Comparison of ENCODE assay signal across 8 cellular contexts in the genomic region with DNA sequence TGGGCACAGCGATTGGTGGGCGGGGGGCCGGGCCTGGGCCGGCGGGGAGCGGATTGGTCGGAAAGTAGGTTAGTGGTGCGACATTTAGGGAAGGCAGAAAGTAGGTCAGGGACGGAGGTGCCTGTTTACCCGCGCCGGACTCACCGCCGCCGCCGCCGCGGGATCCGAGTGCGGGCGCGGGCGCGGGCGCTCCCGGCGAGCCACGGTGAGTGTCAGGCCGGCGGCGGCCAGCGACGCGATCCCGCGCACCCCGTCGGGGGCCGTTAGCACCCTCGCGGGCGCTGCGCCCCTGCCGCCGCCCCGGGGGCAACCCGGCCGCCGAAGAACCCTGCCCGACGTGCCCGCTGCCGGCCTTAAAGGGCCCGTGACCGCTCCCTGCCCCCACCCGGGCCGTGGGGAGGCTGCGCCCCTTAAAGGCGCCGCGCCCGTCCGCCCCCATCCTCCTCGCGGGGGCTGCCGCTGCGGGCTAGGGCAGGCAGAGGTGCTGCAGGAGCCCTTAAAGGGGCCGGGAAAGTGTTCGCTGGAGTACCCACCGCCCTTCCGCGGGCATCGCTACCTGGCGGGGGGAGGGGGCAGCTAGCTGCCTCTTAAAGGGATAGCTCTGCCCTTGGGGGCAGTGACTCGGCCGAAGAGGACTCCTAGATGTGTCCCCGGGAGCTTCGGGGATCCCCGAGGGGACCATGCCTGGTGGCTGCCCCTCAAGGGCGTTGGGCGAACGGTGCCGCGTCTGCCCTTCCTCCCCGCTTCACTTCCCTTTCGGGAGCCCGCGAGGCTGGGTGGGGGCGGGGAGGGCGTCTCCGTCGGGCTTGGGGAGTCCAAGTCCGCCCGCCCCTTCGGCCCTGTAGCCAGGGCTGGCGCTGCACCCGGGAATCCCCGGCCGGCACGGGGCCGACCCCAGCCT. TPM values are rescaled to one million over a fixed set of nuclear protein-coding genes. Genes with fewer than 3 reads are reported as not detected.
DNase-seq lines count a peak whose midpoint lies in the region; ATAC-seq and TF ChIP-seq lines count a peak whose summit lies in the region.

A gene (plus strand): TSS at position 72 of the 901 bp plus-strand sequence. CDS start 76,519 bp downstream, outside the sequence.

- H3K27me3 ChIP-seq in fibroblast of lung (ENCODE audit: control insufficient read depth, insufficient read depth, low read length) (no peaks in the 10 kb centered on the region), neuron (ENCODE audit: insufficient read depth, low read length) (peaks cover 31% of the 10 kb centered on the region), thyroid gland (no peaks in the 10 kb centered on the region)

- CTCF ChIA-PET in HEK293 (lab: Yijun Ruan, JAX), result interaction anchor here (0.9 to 2.5 kb wide), 2 partner anchors 57 to 60 kb away, joined by 3 to 8 read pairs; no protein-coding TSS in a partner anchor

- peak within 1 kb of the TSS; percentile 73 for H3K9ac ChIP-seq in fibroblast of lung (ENCODE audit: insufficient read depth, low read length)

- H3K27ac ChIP-seq in HEK293 (ENCODE audit: extremely low read depth, low read depth, low read length), result peak within 1 kb of the TSS; percentile 38; the same call in 1 of the 2 replicates
- peak within 1 kb of the TSS; percentile 52 for H3K27ac ChIP-seq in fibroblast of lung (ENCODE audit: insufficient read depth, low read length)
- H3K27ac ChIP-seq in thyroid gland, result peak within 1 kb of the TSS; percentile 89 to 95 (median 91)

- intact Hi-C loops in thyroid gland (cut with DNase I), result no loop called here

- peak; percentile 54 to 58 for TF ChIP-seq POLR2A in thyroid gland (IDR thresholded peaks at IDR 0.05)

- H3K4me3 ChIP-seq in HEK293 (ENCODE audit: low read depth, low read length) (peak within 1 kb of the TSS; percentile 77), fibroblast of lung (replicated peaks in 1 of 4; ENCODE audit: control extremely low read depth in 1 of 4, insufficient read depth in 1 of 4, low read depth in 3 of 4, low read length in 4 of 4) (peak within 1 kb of the TSS; percentile 82 to 92 (median 90)), neuron (ENCODE audit: low read length) (peak within 1 kb of the TSS; percentile 72), thyroid gland (replicated peaks in 1 of 3) (peak within 1 kb of the TSS; percentile 78 to 96 (median 95))

- peak within 1 kb of the TSS; percentile 99 for H3K4me2 ChIP-seq in fibroblast of lung (ENCODE audit: extremely low read depth, insufficient read depth, low read length)

- TF ChIP-seq CTCF in HEK293 (tag by site-specific recombination; IDR thresholded peaks at IDR 0.05) (no peak), fibroblast of lung (conservative IDR thresholded peaks at IDR 0.05 in 1 of 2, IDR thresholded peaks at IDR 0.05 in 1 of 2; ENCODE audit: low read depth in 1 of 2, low read length in 2 of 2) (no peak), thyroid gland (IDR thresholded peaks at IDR 0.05) (no peak)

- peak within 1 kb of the TSS; percentile 80 for H2AFZ ChIP-seq in fibroblast of lung (ENCODE audit: low read length)
- H2AFZ ChIP-seq in neuron (ENCODE audit: low read depth, low read length), result peak within 1 kb of the TSS; percentile 95

- POLR2A ChIA-PET in HEK293 (lab: Yijun Ruan, JAX), result interaction anchor here (0.9 kb wide), 1 partner anchor 36 kb away, joined by 3 read pairs; no protein-coding TSS in a partner anchor

- H3K36me3 ChIP-seq in HEK293 (ENCODE audit: control insufficient read depth in 2 of 2, insufficient read depth in 1 of 2, low read length in 2 of 2), result no peaks in the 10 kb centered on the region
- H3K36me3 ChIP-seq in fibroblast of lung (ENCODE audit: control insufficient read depth, insufficient read depth, low read length), result no peaks in the 10 kb centered on the region
- H3K36me3 ChIP-seq in neuron (ENCODE audit: insufficient read depth, low read length), result no peaks in the 10 kb centered on the region
- no peaks in the 10 kb centered on the region for H3K36me3 ChIP-seq in thyroid gland

- H3K9me3 ChIP-seq in HEK293 (ENCODE audit: control insufficient read depth, insufficient read depth, low read depth, low read length) (no peaks in the 10 kb centered on the region), fibroblast of lung (ENCODE audit: control insufficient read depth, insufficient read depth, low read depth, low read length) (no peaks in the 10 kb centered on the region), neuron (ENCODE audit: low read length) (no peaks in the 10 kb centered on the region), thyroid gland (no peaks in the 10 kb centered on the region)

- no peaks in the 10 kb centered on the region for H3K4me1 ChIP-seq in HEK293 (ENCODE audit: control insufficient read depth, insufficient read depth, low read length)
- peaks cover 2% of the 10 kb centered on the region for H3K4me1 ChIP-seq in fibroblast of lung (ENCODE audit: control insufficient read depth, extremely low read depth, insufficient read depth, low read length)
- peaks cover 12% of the 10 kb centered on the region for H3K4me1 ChIP-seq in neuron (ENCODE audit: insufficient read depth, low read length)
- H3K4me1 ChIP-seq in thyroid gland, result peaks cover 15 to 30% of the 10 kb centered on the region in 2 donors

- ATAC-seq in GM18502 (IDR thresholded peaks at IDR 0.05; ENCODE audit: poor library complexity, unreplicated experiment), result peak; percentile 24

- H3K79me2 ChIP-seq in fibroblast of lung (ENCODE audit: control insufficient read depth, insufficient read depth, low read length), result peaks cover 21% of the 10 kb centered on the region

- WGBS in thyroid gland, 2 donors, result 0 to 1% methylated on average over 15 of the region's 101 CpGs

- DNase-seq in NCI-H69 (lab: John Stamatoyannopoulos, UW), result peak; percentile 80
- DNase-seq in activated T-cell treated with anti-CD3 and anti-CD28 coated beads, Interleukin-2, amount 50 U/mL, for 48 hours, result peak; percentile 72 to 73
- peak; percentile 8 to 31 for DNase-seq in fibroblast of lung (ENCODE audit: low read depth in 2 of 2)
- peak; percentile 61 to 68 for DNase-seq in thyroid gland
- DNase-seq in NCI-H1436 treated with DMSO at 0.1 percent for 48 hours (lab: John Stamatoyannopoulos, UW), result no peak

- H4K20me1 ChIP-seq in fibroblast of lung (ENCODE audit: control insufficient read depth, extremely low read depth, insufficient read depth, low read length), result no peaks in the 10 kb centered on the region

TF ChIP-seq in HEK293, 187 proteins besides CTCF, POLR2A, EP300 and RAD21 (continues in another document):
- TF ChIP-seq SP2 (tag by site-specific recombination; IDR thresholded peaks at IDR 0.05) (no peak), ZNF335 (tag by site-specific recombination; conservative IDR thresholded peaks at IDR 0.05) (peak; percentile 42; the same call in 1 of the 2 replicates), KLF16 (tag by site-specific recombination; IDR thresholded peaks at IDR 0.05) (0 out of 2 replicates have a peak, but pooled peaks have one; percentile 29), ZXDB (tag by site-specific recombination; IDR thresholded peaks at IDR 0.05) (peak; percentile 40; the same call in 1 of the 2 replicates), ZNF37A (tag by site-specific recombination; IDR thresholded peaks at IDR 0.05) (no peak), ZNF112 (tag by site-specific recombination; IDR thresholded peaks at IDR 0.05) (no peak)
- TF ChIP-seq, protein P1, sequence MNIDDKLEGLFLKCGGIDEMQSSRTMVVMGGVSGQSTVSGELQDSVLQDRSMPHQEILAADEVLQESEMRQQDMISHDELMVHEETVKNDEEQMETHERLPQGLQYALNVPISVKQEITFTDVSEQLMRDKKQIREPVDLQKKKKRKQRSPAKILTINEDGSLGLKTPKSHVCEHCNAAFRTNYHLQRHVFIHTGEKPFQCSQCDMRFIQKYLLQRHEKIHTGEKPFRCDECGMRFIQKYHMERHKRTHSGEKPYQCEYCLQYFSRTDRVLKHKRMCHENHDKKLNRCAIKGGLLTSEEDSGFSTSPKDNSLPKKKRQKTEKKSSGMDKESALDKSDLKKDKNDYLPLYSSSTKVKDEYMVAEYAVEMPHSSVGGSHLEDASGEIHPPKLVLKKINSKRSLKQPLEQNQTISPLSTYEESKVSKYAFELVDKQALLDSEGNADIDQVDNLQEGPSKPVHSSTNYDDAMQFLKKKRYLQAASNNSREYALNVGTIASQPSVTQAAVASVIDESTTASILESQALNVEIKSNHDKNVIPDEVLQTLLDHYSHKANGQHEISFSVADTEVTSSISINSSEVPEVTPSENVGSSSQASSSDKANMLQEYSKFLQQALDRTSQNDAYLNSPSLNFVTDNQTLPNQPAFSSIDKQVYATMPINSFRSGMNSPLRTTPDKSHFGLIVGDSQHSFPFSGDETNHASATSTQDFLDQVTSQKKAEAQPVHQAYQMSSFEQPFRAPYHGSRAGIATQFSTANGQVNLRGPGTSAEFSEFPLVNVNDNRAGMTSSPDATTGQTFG (tag by site-specific recombination; IDR thresholded peaks at IDR 0.05; ENCODE audit: borderline replicate concordance), result no peak
- TF ChIP-seq, protein P2, sequence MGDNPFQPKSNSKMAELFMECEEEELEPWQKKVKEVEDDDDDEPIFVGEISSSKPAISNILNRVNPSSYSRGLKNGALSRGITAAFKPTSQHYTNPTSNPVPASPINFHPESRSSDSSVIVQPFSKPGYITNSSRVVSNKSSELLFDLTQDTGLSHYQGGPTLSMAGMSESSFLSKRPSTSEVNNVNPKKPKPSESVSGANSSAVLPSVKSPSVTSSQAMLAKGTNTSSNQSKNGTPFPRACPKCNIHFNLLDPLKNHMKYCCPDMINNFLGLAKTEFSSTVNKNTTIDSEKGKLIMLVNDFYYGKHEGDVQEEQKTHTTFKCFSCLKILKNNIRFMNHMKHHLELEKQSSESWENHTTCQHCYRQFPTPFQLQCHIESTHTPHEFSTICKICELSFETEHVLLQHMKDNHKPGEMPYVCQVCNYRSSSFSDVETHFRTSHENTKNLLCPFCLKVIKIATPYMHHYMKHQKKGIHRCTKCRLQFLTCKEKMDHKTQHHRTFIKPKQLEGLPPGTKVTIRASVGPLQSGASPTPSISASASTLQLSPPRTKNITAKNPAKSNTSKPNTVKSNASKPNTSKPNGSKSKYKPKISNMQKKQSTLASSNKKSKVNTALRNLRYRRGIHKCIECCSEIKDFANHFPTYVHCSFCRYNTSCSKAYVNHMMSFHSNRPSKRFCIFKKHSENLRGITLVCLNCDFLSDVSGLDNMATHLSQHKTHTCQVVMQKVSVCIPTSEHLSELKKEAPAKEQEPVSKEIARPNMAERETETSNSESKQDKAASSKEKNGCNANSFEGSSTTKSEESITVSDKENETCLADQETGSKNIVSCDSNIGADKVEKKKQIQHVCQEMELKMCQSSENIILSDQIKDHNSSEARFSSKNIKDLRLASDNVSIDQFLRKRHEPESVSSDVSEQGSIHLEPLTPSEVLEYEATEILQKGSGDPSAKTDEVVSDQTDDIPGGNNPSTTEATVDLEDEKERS (tag by site-specific recombination; IDR thresholded peaks at IDR 0.05), result no peak

RNA-seq across cellular contexts. Expression of the gene that starts here (rescaled TPM):
- total RNA-seq in fibroblast of lung, result 11.2 and 13.1 TPM in 2 replicates
- polyA plus RNA-seq in fibroblast of lung, result 10.7 and 12.9 TPM in 2 replicates
- polyA plus RNA-seq in fibroblast of lung (2012), result 6.3 and 8.2 TPM in 2 replicates
- polyA minus RNA-seq in fibroblast of lung (ENCODE audit: low replicate concordance), result 3.6 and 11.7 TPM in 2 replicates
- total RNA-seq in thyroid gland, result 10 to 100 TPM; 41.2 to 97.5 (median 50.7) TPM

Comparison
In these comparisons a context has a peak if more than half of its experiments do, and no peak if none do; other contexts are left out.
1. H3K27ac ChIP-seq: peak in every context shown above with its lines; median percentile 91 in thyroid gland; 52 in fibroblast of lung; 38 in HEK293.